In genomic region chr5:159956074-159956473, GRCh38 we compare ENCODE assay signal across 23 cellular contexts. TPM values are rescaled to one million over a fixed set of nuclear protein-coding genes. Genes with fewer than 3 reads are reported as not detected.
"Had no signal": no experiment of that assay in that cellular context is flagged by ENCODE, and none has a peak within 500 bp of the region (broad histone marks: within the 10 kb centered on the region; RNA-seq: fewer than 3 reads in every experiment).

No MANE protein-coding gene starts in this region.

- H3K4me1 Mint-ChIP-seq: activated naive CD4-positive, alpha-beta T cell treated with anti-CD3 and anti-CD28 coated beads, Interleukin-2, amount 10 ng/mL, durations not matched to agents 7 days and 5 days; naive thymus-derived CD4-positive, alpha-beta T cell had no signal

- H3K4me3 Mint-ChIP-seq: activated naive CD4-positive, alpha-beta T cell treated with anti-CD3 and anti-CD28 coated beads, Interleukin-2, amount 10 ng/mL, durations not matched to agents 7 days and 5 days; naive thymus-derived CD4-positive, alpha-beta T cell; stimulated activated naive CD8-positive, alpha-beta T cell treated with anti-CD3 and anti-CD28 coated beads, Interleukin-15, Interleukin-2, amounts not matched to agents 100 ng/mL and 50 ng/mL, for 24 hours had no signal

- H3K4me3 ChIP-seq: adrenal gland, esophagus squamous epithelium, gastrocnemius medialis, heart left ventricle, ovary, psoas muscle, skin epidermis, upper lobe of left lung had no signal

- H3K27ac Mint-ChIP-seq: activated naive CD4-positive, alpha-beta T cell treated with anti-CD3 and anti-CD28 coated beads, Interleukin-2, amount 10 ng/mL, durations not matched to agents 7 days and 5 days; naive thymus-derived CD4-positive, alpha-beta T cell; stimulated activated naive CD8-positive, alpha-beta T cell treated with anti-CD3 and anti-CD28 coated beads, Interleukin-15, Interleukin-2, amounts not matched to agents 100 ng/mL and 50 ng/mL, for 24 hours had no signal

- H3K4me1 ChIP-seq: adrenal gland, esophagus squamous epithelium, gastrocnemius medialis, heart left ventricle, psoas muscle, upper lobe of left lung had no signal

- H3K27ac ChIP-seq: esophagus squamous epithelium, gastrocnemius medialis, heart left ventricle, ovary, psoas muscle, skin epidermis, upper lobe of left lung, WERI-Rb-1 had no signal

- H3K9me3 Mint-ChIP-seq: activated naive CD4-positive, alpha-beta T cell treated with anti-CD3 and anti-CD28 coated beads, Interleukin-2, amount 10 ng/mL, durations not matched to agents 7 days and 5 days; naive thymus-derived CD4-positive, alpha-beta T cell; stimulated activated naive CD8-positive, alpha-beta T cell treated with anti-CD3 and anti-CD28 coated beads, Interleukin-15, Interleukin-2, amounts not matched to agents 100 ng/mL and 50 ng/mL, for 24 hours had no signal

- DNase-seq: activated CD4-positive, alpha-beta T cell treated with anti-CD3 and anti-CD28 coated beads for 1 hour; activated CD8-positive, alpha-beta memory T cell treated with anti-CD3 and anti-CD28 coated beads for 24 hours; activated CD8-positive, alpha-beta memory T cell treated with anti-CD3 and anti-CD28 coated beads, Interleukin-2, amount 50 U/mL, for 48 hours; activated effector memory CD4-positive, alpha-beta T cell treated with Interleukin-2 at 50 U/mL for 16 hours; activated naive CD4-positive, alpha-beta T cell treated with anti-CD3 and anti-CD28 coated beads, Interleukin-2, amount 10 ng/mL, durations not matched to agents 7 days and 5 days; activated T-cell treated with anti-CD3 and anti-CD28 coated beads, Interleukin-2, amount 50 U/mL, for 48 hours; dermis blood vessel endothelial cell; effector memory CD4-positive, alpha-beta T cell; esophagus squamous epithelium; gastrocnemius medialis; heart left ventricle; mesenchymal stem cell; naive thymus-derived CD4-positive, alpha-beta T cell; ovary; psoas muscle; right cardiac atrium; SW 1271; upper lobe of left lung; WERI-Rb-1 had no signal

- ATAC-seq: gastrocnemius medialis; heart left ventricle; naive thymus-derived CD4-positive, alpha-beta T cell; psoas muscle; right cardiac atrium had no signal

- H3K27me3 ChIP-seq: adrenal gland, esophagus squamous epithelium, gastrocnemius medialis, heart left ventricle, ovary, upper lobe of left lung had no signal

- H3K36me3 ChIP-seq: adrenal gland, esophagus squamous epithelium, gastrocnemius medialis, heart left ventricle, ovary, upper lobe of left lung, WERI-Rb-1 had no signal

- H3K9me3 ChIP-seq: adrenal gland, esophagus squamous epithelium, gastrocnemius medialis, heart left ventricle, ovary, psoas muscle, upper lobe of left lung had no signal

- H3K36me3 Mint-ChIP-seq: activated naive CD4-positive, alpha-beta T cell treated with anti-CD3 and anti-CD28 coated beads, Interleukin-2, amount 10 ng/mL, durations not matched to agents 7 days and 5 days; naive thymus-derived CD4-positive, alpha-beta T cell had no signal

RNA-seq across cellular contexts. Expression of gene ADRA1B, which starts 39.8 kb away (rescaled TPM):
- total RNA-seq: T-helper 2 cell treated with Interferon-gamma antibody and Interleukin-4, amounts not matched to agents 100 ng/mL and 5 ng/mL, for 36 hours had no signal
- polyA plus RNA-seq: naive thymus-derived CD4-positive, alpha-beta T cell had no signal
